Comparison of ENCODE assay signal across 1 cellular context in the genomic region with DNA sequence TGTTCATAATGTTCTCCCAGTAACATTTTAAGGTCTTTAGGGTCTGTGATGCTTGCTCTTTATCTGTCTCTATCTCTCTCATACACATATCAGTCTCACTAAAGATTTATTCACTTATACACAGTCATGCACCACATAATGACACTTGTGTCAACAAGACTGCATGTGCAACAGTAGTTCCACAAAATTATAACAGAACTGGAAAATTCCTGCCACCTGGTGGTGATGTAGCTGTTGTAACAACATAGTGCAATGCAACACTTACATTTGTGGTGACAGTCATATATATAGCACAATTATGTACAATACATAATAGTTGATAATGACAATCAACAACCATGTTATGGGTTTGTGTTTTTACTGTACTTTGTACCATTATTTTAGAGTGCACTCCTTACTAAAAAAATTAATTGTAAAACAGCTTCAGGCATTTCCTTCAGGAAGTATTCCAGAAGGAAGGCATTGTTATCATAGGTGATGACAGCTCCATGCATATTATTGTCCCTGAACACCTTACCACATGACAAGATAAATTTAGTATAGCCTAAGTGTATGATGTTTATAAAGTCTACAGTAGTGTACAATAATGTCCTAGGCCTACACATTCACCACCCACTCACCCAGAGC.
TF ChIP-seq lines count a peak whose summit lies in the region.

No MANE protein-coding gene starts in this region.

TF ChIP-seq in SK-N-SH treated with all-trans-retinoic acid at 6 μM for 48 hours, 23 proteins besides CTCF, POLR2A, EP300 and RAD21 (continued from another document):
- TF ChIP-seq TOX (CRISPR knock-in tag; IDR thresholded peaks at IDR 0.05; ENCODE audit: borderline replicate concordance) (no peak), SNAI2 (CRISPR knock-in tag; IDR thresholded peaks at IDR 0.05) (no peak), ISL1 (CRISPR knock-in tag; IDR thresholded peaks at IDR 0.05) (no peak), CSDC2 (CRISPR knock-in tag; IDR thresholded peaks at IDR 0.05) (no peak), ZFP3 (CRISPR knock-in tag; IDR thresholded peaks at IDR 0.05) (no peak)
